In the genomic region with DNA sequence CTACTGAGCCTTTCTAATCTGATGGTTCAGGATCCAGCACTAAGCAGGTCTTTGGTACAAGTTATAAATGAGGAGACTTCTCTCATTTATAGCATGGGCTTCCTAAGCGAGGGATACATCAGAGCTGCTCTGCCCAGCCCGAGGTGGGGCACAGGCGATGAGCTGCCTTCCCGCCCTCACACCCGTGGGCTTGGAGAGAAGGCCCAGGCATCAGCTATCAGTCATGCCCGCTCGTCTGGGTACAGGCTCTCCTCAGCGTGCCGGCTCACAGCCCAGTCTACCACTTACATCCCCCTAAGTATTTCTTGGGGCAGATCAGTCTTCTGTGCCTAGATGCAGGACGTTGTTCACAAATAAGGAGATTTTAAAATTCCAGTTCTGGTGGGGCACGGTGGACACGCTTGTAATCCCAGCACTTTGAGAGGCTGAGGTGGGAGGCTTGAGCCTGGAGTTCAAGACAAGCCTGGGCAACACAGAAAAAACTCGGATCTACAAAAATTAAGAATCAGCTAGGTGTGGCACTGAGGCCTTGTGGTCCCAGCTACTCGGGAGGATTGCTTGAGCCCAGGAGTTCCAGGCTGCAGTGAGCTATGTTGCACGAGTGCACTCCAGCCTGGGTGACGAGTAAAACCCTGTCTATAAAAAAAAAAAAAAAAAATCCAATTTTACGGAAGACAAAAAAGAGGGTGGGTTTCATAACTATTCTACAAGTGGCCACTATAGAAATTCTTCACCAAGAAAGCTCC, we compare ENCODE assay signal across 22 cellular contexts. TPM values are rescaled to one million over a fixed set of nuclear protein-coding genes. Genes with fewer than 3 reads are reported as not detected.
DNase-seq lines count a peak whose midpoint lies in the region; ATAC-seq, FAIRE-seq and TF ChIP-seq lines count a peak whose summit lies in the region.
"Had no signal": no experiment of that assay in that cellular context is flagged by ENCODE, and none has a peak within 500 bp of the region (broad histone marks: within the 10 kb centered on the region; RNA-seq: fewer than 3 reads in every experiment).

No MANE protein-coding gene starts in this region.

- FAIRE-seq in keratinocyte (lab: Jason Lieb, UNC): no peak
- FAIRE-seq: endometrium had no signal

- H3K9ac ChIP-seq in keratinocyte (ENCODE audit: control insufficient read depth, extremely low read depth, insufficient read depth, low read length): no peak overlapping the region

- no peaks in the 10 kb centered on the region for H3K79me2 ChIP-seq in keratinocyte (ENCODE audit: control insufficient read depth, insufficient read depth, low read length)

- dilution Hi-C loops in keratinocyte (cut with MboI; ENCODE audit: extremely low pct_ligation_motif_present, low sequenced_read_pairs): no loop called here

- TF ChIP-seq CTCF in activated CD8-positive, alpha-beta T cell treated with anti-CD3 and anti-CD28 coated beads for 36 hours (IDR thresholded peaks at IDR 0.05): no peak
- TF ChIP-seq CTCF in keratinocyte (optimal IDR thresholded peaks at IDR 0.05 in 1 of 3, IDR thresholded peaks at IDR 0.05 in 1 of 3, conservative IDR thresholded peaks at IDR 0.05 in 1 of 3; ENCODE audit: extremely low read depth in 1 of 3, insufficient read depth in 2 of 3, low read length in 3 of 3) (no peak), stomach (IDR thresholded peaks at IDR 0.05) (no peak)

- H3K9me3 ChIP-seq in keratinocyte (ENCODE audit: control insufficient read depth, low read depth, low read length) (no peaks in the 10 kb centered on the region), stomach (no peaks in the 10 kb centered on the region)
- H3K9me3 ChIP-seq: gastroesophageal sphincter, Peyer's patch, right atrium auricular region, tibial artery had no signal

- intact Hi-C loops in activated CD8-positive, alpha-beta T cell treated with anti-CD3 and anti-CD28 coated beads for 36 hours (cut with micrococcal nuclease): no loop called here
- intact Hi-C loops in stomach (cut with DNase I; ENCODE audit: low total_unique reads): no loop called here

- no peak overlapping the region for H3K27ac ChIP-seq in keratinocyte (ENCODE audit: control insufficient read depth, insufficient read depth, low read length)
- H3K27ac ChIP-seq in stomach: peak overlapping the region in 3 of 5 donors; percentile 11 to 75 (median 49)
- H3K27ac ChIP-seq: C4-2B, cardiac muscle cell, gastroesophageal sphincter, right atrium auricular region, tibial artery, VCaP had no signal

- no peak overlapping the region for H2AFZ ChIP-seq in keratinocyte (ENCODE audit: control insufficient read depth, low read length)
- H2AFZ ChIP-seq: GM23338 had no signal

- H3K36me3 Mint-ChIP-seq in activated CD8-positive, alpha-beta T cell treated with anti-CD3 and anti-CD28 coated beads for 36 hours (ENCODE audit: low read depth): peaks cover 23% of the 10 kb centered on the region
- peaks cover 40% of the 10 kb centered on the region for H3K36me3 Mint-ChIP-seq in activated CD8-positive, alpha-beta T cell treated with anti-CD3 and anti-CD28 coated beads, Interleukin-2, amount 10 ng/mL, durations not matched to agents 7 days and 5 days (ENCODE audit: low read depth)
- peaks cover 17% of the 10 kb centered on the region for H3K36me3 Mint-ChIP-seq in T-cell

- peak overlapping the region; percentile 28 for H3K27ac Mint-ChIP-seq in activated CD8-positive, alpha-beta T cell treated with anti-CD3 and anti-CD28 coated beads for 36 hours
- no peak overlapping the region for H3K27ac Mint-ChIP-seq in activated CD8-positive, alpha-beta T cell treated with anti-CD3 and anti-CD28 coated beads, Interleukin-2, amount 10 ng/mL, durations not matched to agents 7 days and 5 days
- H3K27ac Mint-ChIP-seq in T-cell: peak overlapping the region; percentile 56 to 67
- H3K27ac Mint-ChIP-seq: activated naive CD8-positive, alpha-beta T cell treated with anti-CD3 and anti-CD28 coated beads, Interleukin-2, amount 10 ng/mL, durations not matched to agents 7 days and 5 days; GM23338; memory B cell had no signal

- no peaks in the 10 kb centered on the region for H3K9me3 Mint-ChIP-seq in activated CD8-positive, alpha-beta T cell treated with anti-CD3 and anti-CD28 coated beads for 36 hours
- no peaks in the 10 kb centered on the region for H3K9me3 Mint-ChIP-seq in activated CD8-positive, alpha-beta T cell treated with anti-CD3 and anti-CD28 coated beads, Interleukin-2, amount 10 ng/mL, durations not matched to agents 7 days and 5 days (ENCODE audit: insufficient read depth)
- H3K9me3 Mint-ChIP-seq in T-cell: no peaks in the 10 kb centered on the region
- H3K9me3 Mint-ChIP-seq: activated naive CD8-positive, alpha-beta T cell treated with anti-CD3 and anti-CD28 coated beads, Interleukin-2, amount 10 ng/mL, durations not matched to agents 7 days and 5 days; GM23338; memory B cell had no signal

- CTCF ChIA-PET in activated CD8-positive, alpha-beta T cell treated with anti-CD3 and anti-CD28 coated beads for 36 hours (lab: Charles Lee): interaction anchor here (0.9 to 14.9 kb wide), 6 partner anchors 9 to 37 kb away, joined by 3 to 183 read pairs (median 4); no protein-coding TSS in a partner anchor
- CTCF ChIA-PET in activated CD8-positive, alpha-beta T cell treated with anti-CD3 and anti-CD28 coated beads, Interleukin-2, amount 10 ng/mL, durations not matched to agents 7 days and 5 days (lab: Charles Lee): interaction anchor here (1.0 to 12.8 kb wide), 5 partner anchors 11 to 59 kb away, joined by 3 to 190 read pairs (median 4); no protein-coding TSS in a partner anchor
- CTCF ChIA-PET in T-cell (lab: Charles Lee): interaction anchor here in 1 of 2 donors (0.6 kb wide), 1 partner anchor 14 kb away, joined by 4 read pairs; no protein-coding TSS in a partner anchor

- DNase-seq in activated CD8-positive, alpha-beta T cell treated with anti-CD3 and anti-CD28 coated beads for 36 hours: no peak
- no peak for DNase-seq in activated CD8-positive, alpha-beta T cell treated with anti-CD3 and anti-CD28 coated beads, Interleukin-2, amount 10 ng/mL, durations not matched to agents 7 days and 5 days
- DNase-seq in T-cell (no peak), keratinocyte (ENCODE audit: low read depth, low spot score) (no peak), stomach (no peak)
- DNase-seq: 8988T; activated naive CD8-positive, alpha-beta T cell treated with anti-CD3 and anti-CD28 coated beads, Interleukin-2, amount 10 ng/mL, durations not matched to agents 7 days and 5 days; NCI-H1694 treated with DMSO at 0.1 percent for 48 hours; stimulated activated CD4-positive, alpha-beta T cell treated with anti-CD3 and anti-CD28 coated beads, Interleukin-2, amount 100 ng/mL, for 24 hours; tibial artery had no signal

- TF ChIP-seq EP300 in stomach (IDR thresholded peaks at IDR 0.05): no peak

- peaks cover 14% of the 10 kb centered on the region for H3K4me1 ChIP-seq in keratinocyte (ENCODE audit: control insufficient read depth, extremely low read depth, insufficient read depth, low read length)
- peaks cover 6 to 44% (median 33%) of the 10 kb centered on the region in 4 donors for H3K4me1 ChIP-seq in stomach
- H3K4me1 ChIP-seq: gastroesophageal sphincter, right atrium auricular region, tibial artery had no signal

- WGBS in stomach, 5 donors: 83 to 89% (median 87%) methylated on average over 17 of the region's 17 CpGs

- H3K4me3 Mint-ChIP-seq in activated CD8-positive, alpha-beta T cell treated with anti-CD3 and anti-CD28 coated beads for 36 hours: no peak overlapping the region
- H3K4me3 Mint-ChIP-seq in activated CD8-positive, alpha-beta T cell treated with anti-CD3 and anti-CD28 coated beads, Interleukin-2, amount 10 ng/mL, durations not matched to agents 7 days and 5 days: no peak overlapping the region
- peak overlapping the region in 1 of 3 donors; percentile 24 for H3K4me3 Mint-ChIP-seq in T-cell
- H3K4me3 Mint-ChIP-seq: activated naive CD8-positive, alpha-beta T cell treated with anti-CD3 and anti-CD28 coated beads, Interleukin-2, amount 10 ng/mL, durations not matched to agents 7 days and 5 days; GM23338; memory B cell had no signal

- H3K36me3 ChIP-seq in keratinocyte (ENCODE audit: control insufficient read depth in 2 of 2, extremely low read depth in 1 of 2, insufficient read depth in 2 of 2, low read length in 2 of 2) (no peaks in the 10 kb centered on the region), stomach (peaks cover 0 to 20% (median 10%) of the 10 kb centered on the region in 4 donors)
- H3K36me3 ChIP-seq: cardiac muscle cell, gastroesophageal sphincter, right atrium auricular region, tibial artery had no signal

- POLR2A ChIA-PET in activated CD8-positive, alpha-beta T cell treated with anti-CD3 and anti-CD28 coated beads for 36 hours (lab: Charles Lee): interaction anchor here (1.1 to 12.7 kb wide), 6 partner anchors 9 to 59 kb away, joined by 3 to 167 read pairs (median 8); no protein-coding TSS in a partner anchor
- POLR2A ChIA-PET in activated CD8-positive, alpha-beta T cell treated with anti-CD3 and anti-CD28 coated beads, Interleukin-2, amount 10 ng/mL, durations not matched to agents 7 days and 5 days (lab: Charles Lee): interaction anchor here (1.2 kb wide), 1 partner anchor 18 kb away, joined by 3 read pairs; no protein-coding TSS in a partner anchor
- POLR2A ChIA-PET in T-cell (lab: Charles Lee): interaction anchor here (0.5 to 1.4 kb wide), 4 partner anchors 11 to 126 kb away, joined by 3 to 4 read pairs (median 3); no protein-coding TSS in a partner anchor

- no peak for ATAC-seq in activated CD8-positive, alpha-beta T cell treated with anti-CD3 and anti-CD28 coated beads for 36 hours
- ATAC-seq in activated CD8-positive, alpha-beta T cell treated with anti-CD3 and anti-CD28 coated beads, Interleukin-2, amount 10 ng/mL, durations not matched to agents 7 days and 5 days: no peak
- ATAC-seq in T-cell (replicated peaks in 1 of 4) (no peak), GM19455 (IDR thresholded peaks at IDR 0.05; ENCODE audit: unreplicated experiment) (no peak), HG03439 (IDR thresholded peaks at IDR 0.05; ENCODE audit: unreplicated experiment) (no peak), HG02763 (IDR thresholded peaks at IDR 0.05; ENCODE audit: unreplicated experiment) (no peak)
- ATAC-seq: gastroesophageal sphincter, GM23338 had no signal

- H4K20me1 ChIP-seq in keratinocyte (ENCODE audit: control insufficient read depth, extremely low read depth, insufficient read depth, low read length): no peaks in the 10 kb centered on the region

- H3K27me3 Mint-ChIP-seq in activated CD8-positive, alpha-beta T cell treated with anti-CD3 and anti-CD28 coated beads for 36 hours: no peaks in the 10 kb centered on the region
- no peaks in the 10 kb centered on the region for H3K27me3 Mint-ChIP-seq in activated CD8-positive, alpha-beta T cell treated with anti-CD3 and anti-CD28 coated beads, Interleukin-2, amount 10 ng/mL, durations not matched to agents 7 days and 5 days (ENCODE audit: low read depth)
- H3K27me3 Mint-ChIP-seq in T-cell: no peaks in the 10 kb centered on the region
- H3K27me3 Mint-ChIP-seq: activated naive CD8-positive, alpha-beta T cell treated with anti-CD3 and anti-CD28 coated beads, Interleukin-2, amount 10 ng/mL, durations not matched to agents 7 days and 5 days; memory B cell had no signal

- H3K9me1 ChIP-seq in keratinocyte (ENCODE audit: control insufficient read depth, extremely low read depth, insufficient read depth, low read length): no peaks in the 10 kb centered on the region

- peak overlapping the region; percentile 37 for H3K4me2 ChIP-seq in keratinocyte (ENCODE audit: control insufficient read depth, extremely low read depth, insufficient read depth, low read depth, low read length)
- H3K4me2 ChIP-seq: GM23338 had no signal

- H3K27me3 ChIP-seq in keratinocyte (ENCODE audit: control insufficient read depth, extremely low read depth, insufficient read depth, low read length): no peaks in the 10 kb centered on the region
- H3K27me3 ChIP-seq in stomach: no peaks in the 10 kb centered on the region
- H3K27me3 ChIP-seq: gastroesophageal sphincter, Peyer's patch, right atrium auricular region, tibial artery had no signal

- H3K4me1 Mint-ChIP-seq in activated CD8-positive, alpha-beta T cell treated with anti-CD3 and anti-CD28 coated beads for 36 hours (ENCODE audit: low read depth): peaks cover 87% of the 10 kb centered on the region
- peaks cover 73% of the 10 kb centered on the region for H3K4me1 Mint-ChIP-seq in activated CD8-positive, alpha-beta T cell treated with anti-CD3 and anti-CD28 coated beads, Interleukin-2, amount 10 ng/mL, durations not matched to agents 7 days and 5 days (ENCODE audit: low read depth)
- peaks cover 82 to 89% (median 83%) of the 10 kb centered on the region in 3 donors for H3K4me1 Mint-ChIP-seq in T-cell

- no peak for TF ChIP-seq POLR2A in stomach (IDR thresholded peaks at IDR 0.05)

- H3K4me3 ChIP-seq in keratinocyte (ENCODE audit: control insufficient read depth in 2 of 3, extremely low read depth in 1 of 3, insufficient read depth in 2 of 3, low read depth in 1 of 3, low read length in 3 of 3) (no peak overlapping the region), stomach (no peak overlapping the region)
- H3K4me3 ChIP-seq: cardiac muscle cell, gastroesophageal sphincter, GM23338, Peyer's patch, right atrium auricular region, tibial artery had no signal

RNA-seq across cellular contexts. Expression of a gene that starts 57.0 kb away (rescaled TPM):
- total RNA-seq in activated CD8-positive, alpha-beta T cell treated with anti-CD3 and anti-CD28 coated beads for 36 hours: 10 to 100 TPM; 83.6 to 87.8 TPM
- 100 to 1,000 TPM; 147 to 153 TPM for total RNA-seq in activated CD8-positive, alpha-beta T cell treated with anti-CD3 and anti-CD28 coated beads, Interleukin-2, amount 10 ng/mL, durations not matched to agents 7 days and 5 days
- 100 to 1,000 TPM; 260 to 368 (median 275) TPM for total RNA-seq in T-cell
- polyA plus RNA-seq in keratinocyte: 1.8 to 2.4 TPM (median 1.9 TPM) in 3 replicates
- polyA plus RNA-seq in keratinocyte (2011; ENCODE audit: low read depth): 5.0 TPM
- polyA plus RNA-seq in keratinocyte (2011; cell fraction: cytosol; rRNA removed): 1.3 and 1.6 TPM in 2 replicates
- 4.0 and 5.1 TPM in 2 replicates for polyA plus RNA-seq in keratinocyte (2011; cell fraction: nucleus; rRNA removed)
- 2.1 and 5.1 TPM in 2 replicates for polyA plus RNA-seq in keratinocyte (2012; ENCODE audit: low replicate concordance)
- 4.0 to 5.5 TPM (median 4.1 TPM) in 3 replicates for polyA minus RNA-seq in keratinocyte
- polyA minus RNA-seq in keratinocyte (2011; cell fraction: cytosol; rRNA and poly(A)+ RNA removed): 4.2 TPM
- 3.9 and 4.0 TPM in 2 replicates for polyA minus RNA-seq in keratinocyte (2011; cell fraction: nucleus; rRNA and poly(A)+ RNA removed)
- total RNA-seq in stomach: 10 to 100 TPM; 19.3 to 66.9 (median 41.5) TPM
- 10 to 100 TPM; 10.5 to 13.0 (median 12.4) TPM for polyA plus RNA-seq in stomach
